Comparison of ENCODE assay signal across 21 cellular contexts in genomic region chr7:159172314-159172892, GRCh38. TPM values are rescaled to one million over a fixed set of nuclear protein-coding genes. Genes with fewer than 3 reads are reported as not detected.
"Had no signal": no experiment of that assay in that cellular context is flagged by ENCODE, and none has a peak within 500 bp of the region (broad histone marks: within the 10 kb centered on the region; RNA-seq: fewer than 3 reads in every experiment).

No MANE protein-coding gene starts in this region.

- DNase-seq: Karpas-422, KG1, MG63, NCI-H1092, NCI-H1105 treated with DMSO at 0.1 percent for 48 hours, NCI-H1417 treated with DMSO at 0.1 percent for 48 hours, NCI-H146, NCI-H1694 treated with DMSO at 0.1 percent for 48 hours, NCI-H1930, NCI-H2081, NCI-H2107, NCI-H2227 treated with DMSO at 0.1 percent for 48 hours, NCI-H524, NCI-H526 treated with DMSO at 0.1 percent for 48 hours, NCI-H774, Right ventricle myocardium superior, RPMI8226, SIG-M5 had no signal

- H3K9me3 ChIP-seq: MG63 had no signal

- H3K36me3 ChIP-seq: MG63, SJSA1 had no signal

- H3K27me3 ChIP-seq: MG63, SJSA1 had no signal

- H3K27ac ChIP-seq: SJSA1, SK-N-MC had no signal

- H3K4me3 ChIP-seq: MG63, SJSA1, SK-N-MC had no signal

RNA-seq across cellular contexts. Expression of gene VIPR2, which starts 27.7 kb away (rescaled TPM):
- total RNA-seq: HT-29, SJSA1 had no signal
